ENCODE assay signal across 1 cellular context in the genomic region with DNA sequence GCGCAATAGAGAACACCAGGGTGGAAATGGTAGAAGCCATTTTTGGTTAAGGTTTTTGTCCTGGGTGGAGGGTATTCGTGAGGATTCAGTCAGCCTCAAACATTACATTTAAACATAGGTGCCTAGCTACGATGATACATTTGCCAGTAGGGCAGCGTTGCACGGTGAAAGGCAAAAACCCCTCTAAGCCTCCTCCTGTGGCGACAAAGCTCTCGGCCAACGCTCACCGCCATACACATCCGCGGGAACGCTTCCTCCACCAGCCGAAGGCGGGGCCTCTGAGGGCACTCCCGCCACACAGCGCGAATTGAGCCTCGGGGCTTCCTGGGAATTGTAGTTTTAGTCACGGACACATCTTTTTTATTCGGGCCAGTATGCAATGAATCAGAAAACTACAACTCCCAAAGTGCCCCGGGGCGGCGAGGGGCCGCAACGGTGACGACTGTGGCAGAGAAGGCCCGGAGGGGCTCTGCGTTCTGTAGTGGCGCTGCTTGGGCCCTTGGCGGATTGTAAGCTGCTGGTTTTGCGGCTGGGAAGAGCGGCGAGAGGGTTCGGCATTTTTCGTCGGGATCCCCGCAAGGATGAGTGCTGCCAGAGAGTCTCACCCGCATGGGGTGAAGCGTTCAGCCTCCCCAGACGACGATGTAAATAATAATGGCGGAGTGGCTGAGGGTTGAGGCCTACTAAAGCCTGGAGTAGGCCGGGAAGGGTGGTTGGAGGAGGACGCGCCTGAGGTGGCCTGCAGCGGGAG.
TF ChIP-seq lines count a peak whose summit lies in the region.

A gene (plus strand): TSS at position 450 of the 751 bp plus-strand sequence. CDS start 132 bp downstream, at position 582.

TF ChIP-seq in HepG2, 621 proteins besides CTCF, POLR2A, EP300 and RAD21 (continued from another document and continues in another):
- TF ChIP-seq, protein P1, sequence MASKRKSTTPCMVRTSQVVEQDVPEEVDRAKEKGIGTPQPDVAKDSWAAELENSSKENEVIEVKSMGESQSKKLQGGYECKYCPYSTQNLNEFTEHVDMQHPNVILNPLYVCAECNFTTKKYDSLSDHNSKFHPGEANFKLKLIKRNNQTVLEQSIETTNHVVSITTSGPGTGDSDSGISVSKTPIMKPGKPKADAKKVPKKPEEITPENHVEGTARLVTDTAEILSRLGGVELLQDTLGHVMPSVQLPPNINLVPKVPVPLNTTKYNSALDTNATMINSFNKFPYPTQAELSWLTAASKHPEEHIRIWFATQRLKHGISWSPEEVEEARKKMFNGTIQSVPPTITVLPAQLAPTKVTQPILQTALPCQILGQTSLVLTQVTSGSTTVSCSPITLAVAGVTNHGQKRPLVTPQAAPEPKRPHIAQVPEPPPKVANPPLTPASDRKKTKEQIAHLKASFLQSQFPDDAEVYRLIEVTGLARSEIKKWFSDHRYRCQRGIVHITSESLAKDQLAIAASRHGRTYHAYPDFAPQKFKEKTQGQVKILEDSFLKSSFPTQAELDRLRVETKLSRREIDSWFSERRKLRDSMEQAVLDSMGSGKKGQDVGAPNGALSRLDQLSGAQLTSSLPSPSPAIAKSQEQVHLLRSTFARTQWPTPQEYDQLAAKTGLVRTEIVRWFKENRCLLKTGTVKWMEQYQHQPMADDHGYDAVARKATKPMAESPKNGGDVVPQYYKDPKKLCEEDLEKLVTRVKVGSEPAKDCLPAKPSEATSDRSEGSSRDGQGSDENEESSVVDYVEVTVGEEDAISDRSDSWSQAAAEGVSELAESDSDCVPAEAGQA (IDR thresholded peaks at IDR 0.05; ENCODE audit: low read depth) = peak; percentile 62; the same call in 1 of the 2 replicates
- TF ChIP-seq, protein P1 (CRISPR knock-in tag; IDR thresholded peaks at IDR 0.05; ENCODE audit: borderline replicate concordance) = 0 out of 2 replicates have a peak, but pooled peaks have one; percentile 46
- TF ChIP-seq AGO2 (optimal IDR thresholded peaks at IDR 0.05; ENCODE audit: low read depth, low read length) (peak; percentile 75), ZNF121 (CRISPR knock-in tag; IDR thresholded peaks at IDR 0.05) (peak; percentile 60), SMC3 (IDR thresholded peaks at IDR 0.05; ENCODE audit: low read length) (no peak), NFYB (CRISPR knock-in tag; IDR thresholded peaks at IDR 0.05) (peak; percentile 38; the same call in 1 of the 2 replicates), HCFC1 (IDR thresholded peaks at IDR 0.05; ENCODE audit: low read depth, low read length) (peak; percentile 95), RFXAP (CRISPR knock-in tag; IDR thresholded peaks at IDR 0.05; ENCODE audit: borderline replicate concordance) (0 out of 2 replicates have a peak, but pooled peaks have one; percentile 55), FLYWCH1 (CRISPR knock-in tag; IDR thresholded peaks at IDR 0.05) (no peak), KMT2A (CRISPR knock-in tag; IDR thresholded peaks at IDR 0.05) (peak; percentile 90), TBX2 (CRISPR knock-in tag; IDR thresholded peaks at IDR 0.05; ENCODE audit: borderline replicate concordance) (peak; percentile 83), ZNF562 (CRISPR knock-in tag; IDR thresholded peaks at IDR 0.05; ENCODE audit: borderline replicate concordance) (no peak), ZSCAN21 (CRISPR knock-in tag; IDR thresholded peaks at IDR 0.05; ENCODE audit: borderline replicate concordance) (no peak; the same call in 1 of the 2 replicates), NR2F6 (IDR thresholded peaks at IDR 0.05) (no peak), NR2F6 (CRISPR knock-in tag; IDR thresholded peaks at IDR 0.05) (0 out of 2 replicates have a peak, but pooled peaks have one; percentile 27), NCOR1 (IDR thresholded peaks at IDR 0.05; ENCODE audit: borderline replicate concordance, low read length) (no peak), GFI1 (CRISPR knock-in tag; IDR thresholded peaks at IDR 0.05; ENCODE audit: borderline replicate concordance) (peak; percentile 17; the same call in 1 of the 2 replicates), PITX1 (CRISPR knock-in tag; IDR thresholded peaks at IDR 0.05) (peak; percentile 4; the same call in 1 of the 2 replicates), THAP11 (CRISPR knock-in tag; IDR thresholded peaks at IDR 0.05) (peak; percentile 100), RFX5 (IDR thresholded peaks at IDR 0.05; ENCODE audit: low read depth, low read length) (no peak; the same call in 1 of the 2 replicates), ZNF30 (CRISPR knock-in tag; IDR thresholded peaks at IDR 0.05) (no peak), HMG20A (CRISPR knock-in tag; IDR thresholded peaks at IDR 0.05; ENCODE audit: borderline replicate concordance) (no peak), ZNF484 (CRISPR knock-in tag; IDR thresholded peaks at IDR 0.05; ENCODE audit: borderline replicate concordance, low read depth) (peak; percentile 76; the same call in 1 of the 2 replicates), MED13 (CRISPR knock-in tag; IDR thresholded peaks at IDR 0.05) (0 out of 2 replicates have a peak, but pooled peaks have one; percentile 73), ZNF564 (CRISPR knock-in tag; IDR thresholded peaks at IDR 0.05) (no peak; the same call in 1 of the 2 replicates), ZBTB1 (CRISPR knock-in tag; IDR thresholded peaks at IDR 0.05; ENCODE audit: borderline replicate concordance) (no peak; the same call in 1 of the 2 replicates), BHLHE40 (IDR thresholded peaks at IDR 0.05; ENCODE audit: low read length) (0 out of 2 replicates have a peak, but pooled peaks have one; percentile 17), MYNN (CRISPR knock-in tag; IDR thresholded peaks at IDR 0.05; ENCODE audit: low read depth) (no peak), ZNF547 (CRISPR knock-in tag; IDR thresholded peaks at IDR 0.05) (no peak)
- TF ChIP-seq, protein P2, sequence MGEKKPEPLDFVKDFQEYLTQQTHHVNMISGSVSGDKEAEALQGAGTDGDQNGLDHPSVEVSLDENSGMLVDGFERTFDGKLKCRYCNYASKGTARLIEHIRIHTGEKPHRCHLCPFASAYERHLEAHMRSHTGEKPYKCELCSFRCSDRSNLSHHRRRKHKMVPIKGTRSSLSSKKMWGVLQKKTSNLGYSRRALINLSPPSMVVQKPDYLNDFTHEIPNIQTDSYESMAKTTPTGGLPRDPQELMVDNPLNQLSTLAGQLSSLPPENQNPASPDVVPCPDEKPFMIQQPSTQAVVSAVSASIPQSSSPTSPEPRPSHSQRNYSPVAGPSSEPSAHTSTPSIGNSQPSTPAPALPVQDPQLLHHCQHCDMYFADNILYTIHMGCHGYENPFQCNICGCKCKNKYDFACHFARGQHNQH (CRISPR knock-in tag; IDR thresholded peaks at IDR 0.05) = peak; percentile 56; the same call in 1 of the 2 replicates
- TF ChIP-seq, protein P3, sequence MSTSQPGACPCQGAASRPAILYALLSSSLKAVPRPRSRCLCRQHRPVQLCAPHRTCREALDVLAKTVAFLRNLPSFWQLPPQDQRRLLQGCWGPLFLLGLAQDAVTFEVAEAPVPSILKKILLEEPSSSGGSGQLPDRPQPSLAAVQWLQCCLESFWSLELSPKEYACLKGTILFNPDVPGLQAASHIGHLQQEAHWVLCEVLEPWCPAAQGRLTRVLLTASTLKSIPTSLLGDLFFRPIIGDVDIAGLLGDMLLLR (CRISPR knock-in tag; IDR thresholded peaks at IDR 0.05) = no peak; the same call in 1 of the 2 replicates
- TF ChIP-seq, protein P4, sequence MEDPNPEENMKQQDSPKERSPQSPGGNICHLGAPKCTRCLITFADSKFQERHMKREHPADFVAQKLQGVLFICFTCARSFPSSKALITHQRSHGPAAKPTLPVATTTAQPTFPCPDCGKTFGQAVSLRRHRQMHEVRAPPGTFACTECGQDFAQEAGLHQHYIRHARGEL (CRISPR knock-in tag; IDR thresholded peaks at IDR 0.05) = peak; percentile 81; the same call in 1 of the 2 replicates
- TF ChIP-seq, protein P5, sequence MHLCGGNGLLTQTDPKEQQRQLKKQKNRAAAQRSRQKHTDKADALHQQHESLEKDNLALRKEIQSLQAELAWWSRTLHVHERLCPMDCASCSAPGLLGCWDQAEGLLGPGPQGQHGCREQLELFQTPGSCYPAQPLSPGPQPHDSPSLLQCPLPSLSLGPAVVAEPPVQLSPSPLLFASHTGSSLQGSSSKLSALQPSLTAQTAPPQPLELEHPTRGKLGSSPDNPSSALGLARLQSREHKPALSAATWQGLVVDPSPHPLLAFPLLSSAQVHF (CRISPR knock-in tag; IDR thresholded peaks at IDR 0.05) = no peak
- TF ChIP-seq, protein P6, sequence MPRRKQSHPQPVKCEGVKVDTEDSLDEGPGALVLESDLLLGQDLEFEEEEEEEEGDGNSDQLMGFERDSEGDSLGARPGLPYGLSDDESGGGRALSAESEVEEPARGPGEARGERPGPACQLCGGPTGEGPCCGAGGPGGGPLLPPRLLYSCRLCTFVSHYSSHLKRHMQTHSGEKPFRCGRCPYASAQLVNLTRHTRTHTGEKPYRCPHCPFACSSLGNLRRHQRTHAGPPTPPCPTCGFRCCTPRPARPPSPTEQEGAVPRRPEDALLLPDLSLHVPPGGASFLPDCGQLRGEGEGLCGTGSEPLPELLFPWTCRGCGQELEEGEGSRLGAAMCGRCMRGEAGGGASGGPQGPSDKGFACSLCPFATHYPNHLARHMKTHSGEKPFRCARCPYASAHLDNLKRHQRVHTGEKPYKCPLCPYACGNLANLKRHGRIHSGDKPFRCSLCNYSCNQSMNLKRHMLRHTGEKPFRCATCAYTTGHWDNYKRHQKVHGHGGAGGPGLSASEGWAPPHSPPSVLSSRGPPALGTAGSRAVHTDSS (CRISPR knock-in tag; conservative IDR thresholded peaks at IDR 0.05) = 0 out of 2 replicates have a peak, but pooled peaks have one; percentile 2
- TF ChIP-seq, protein P7, sequence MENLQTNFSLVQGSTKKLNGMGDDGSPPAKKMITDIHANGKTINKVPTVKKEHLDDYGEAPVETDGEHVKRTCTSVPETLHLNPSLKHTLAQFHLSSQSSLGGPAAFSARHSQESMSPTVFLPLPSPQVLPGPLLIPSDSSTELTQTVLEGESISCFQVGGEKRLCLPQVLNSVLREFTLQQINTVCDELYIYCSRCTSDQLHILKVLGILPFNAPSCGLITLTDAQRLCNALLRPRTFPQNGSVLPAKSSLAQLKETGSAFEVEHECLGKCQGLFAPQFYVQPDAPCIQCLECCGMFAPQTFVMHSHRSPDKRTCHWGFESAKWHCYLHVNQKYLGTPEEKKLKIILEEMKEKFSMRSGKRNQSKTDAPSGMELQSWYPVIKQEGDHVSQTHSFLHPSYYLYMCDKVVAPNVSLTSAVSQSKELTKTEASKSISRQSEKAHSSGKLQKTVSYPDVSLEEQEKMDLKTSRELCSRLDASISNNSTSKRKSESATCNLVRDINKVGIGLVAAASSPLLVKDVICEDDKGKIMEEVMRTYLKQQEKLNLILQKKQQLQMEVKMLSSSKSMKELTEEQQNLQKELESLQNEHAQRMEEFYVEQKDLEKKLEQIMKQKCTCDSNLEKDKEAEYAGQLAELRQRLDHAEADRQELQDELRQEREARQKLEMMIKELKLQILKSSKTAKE (CRISPR knock-in tag; IDR thresholded peaks at IDR 0.05; ENCODE audit: borderline replicate concordance) = no peak
- TF ChIP-seq, protein P8, sequence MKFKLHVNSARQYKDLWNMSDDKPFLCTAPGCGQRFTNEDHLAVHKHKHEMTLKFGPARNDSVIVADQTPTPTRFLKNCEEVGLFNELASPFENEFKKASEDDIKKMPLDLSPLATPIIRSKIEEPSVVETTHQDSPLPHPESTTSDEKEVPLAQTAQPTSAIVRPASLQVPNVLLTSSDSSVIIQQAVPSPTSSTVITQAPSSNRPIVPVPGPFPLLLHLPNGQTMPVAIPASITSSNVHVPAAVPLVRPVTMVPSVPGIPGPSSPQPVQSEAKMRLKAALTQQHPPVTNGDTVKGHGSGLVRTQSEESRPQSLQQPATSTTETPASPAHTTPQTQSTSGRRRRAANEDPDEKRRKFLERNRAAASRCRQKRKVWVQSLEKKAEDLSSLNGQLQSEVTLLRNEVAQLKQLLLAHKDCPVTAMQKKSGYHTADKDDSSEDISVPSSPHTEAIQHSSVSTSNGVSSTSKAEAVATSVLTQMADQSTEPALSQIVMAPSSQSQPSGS (CRISPR knock-in tag; IDR thresholded peaks at IDR 0.05) = no peak; the same call in 1 of the 2 replicates
- TF ChIP-seq, protein P9, sequence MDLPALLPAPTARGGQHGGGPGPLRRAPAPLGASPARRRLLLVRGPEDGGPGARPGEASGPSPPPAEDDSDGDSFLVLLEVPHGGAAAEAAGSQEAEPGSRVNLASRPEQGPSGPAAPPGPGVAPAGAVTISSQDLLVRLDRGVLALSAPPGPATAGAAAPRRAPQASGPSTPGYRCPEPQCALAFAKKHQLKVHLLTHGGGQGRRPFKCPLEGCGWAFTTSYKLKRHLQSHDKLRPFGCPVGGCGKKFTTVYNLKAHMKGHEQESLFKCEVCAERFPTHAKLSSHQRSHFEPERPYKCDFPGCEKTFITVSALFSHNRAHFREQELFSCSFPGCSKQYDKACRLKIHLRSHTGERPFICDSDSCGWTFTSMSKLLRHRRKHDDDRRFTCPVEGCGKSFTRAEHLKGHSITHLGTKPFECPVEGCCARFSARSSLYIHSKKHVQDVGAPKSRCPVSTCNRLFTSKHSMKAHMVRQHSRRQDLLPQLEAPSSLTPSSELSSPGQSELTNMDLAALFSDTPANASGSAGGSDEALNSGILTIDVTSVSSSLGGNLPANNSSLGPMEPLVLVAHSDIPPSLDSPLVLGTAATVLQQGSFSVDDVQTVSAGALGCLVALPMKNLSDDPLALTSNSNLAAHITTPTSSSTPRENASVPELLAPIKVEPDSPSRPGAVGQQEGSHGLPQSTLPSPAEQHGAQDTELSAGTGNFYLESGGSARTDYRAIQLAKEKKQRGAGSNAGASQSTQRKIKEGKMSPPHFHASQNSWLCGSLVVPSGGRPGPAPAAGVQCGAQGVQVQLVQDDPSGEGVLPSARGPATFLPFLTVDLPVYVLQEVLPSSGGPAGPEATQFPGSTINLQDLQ (CRISPR knock-in tag; IDR thresholded peaks at IDR 0.05) = peak; percentile 72; the same call in 1 of the 2 replicates
